Comparison of ENCODE assay signal across 1 cellular context in genomic region chr11:71453021-71453910, GRCh38.
TF ChIP-seq lines count a peak whose summit lies in the region.

Gene NADSYN1, plus strand, starts transcription at chr11:71453203. Its CDS starts 94 bp downstream, at chr11:71453297.

TF ChIP-seq in GM12878, 131 proteins besides CTCF, POLR2A, EP300 and RAD21 (continued from another document):
- TF ChIP-seq ELK1 (IDR thresholded peaks at IDR 0.05; ENCODE audit: low read depth, low read length) (no peak), POLR2AphosphoS5 (IDR thresholded peaks at IDR 0.05; ENCODE audit: low read length) (peak; percentile 59), NBN (IDR thresholded peaks at IDR 0.05) (no peak), NFXL1 (IDR thresholded peaks at IDR 0.05; ENCODE audit: borderline replicate concordance) (no peak), CBFB (IDR thresholded peaks at IDR 0.05; ENCODE audit: low read depth) (0 out of 2 replicates have a peak, but pooled peaks have one; percentile 22), TBL1XR1 (IDR thresholded peaks at IDR 0.05; ENCODE audit: low read depth, low read length) (no peak), BACH1 (IDR thresholded peaks at IDR 0.05; ENCODE audit: borderline replicate concordance) (peak; percentile 27; the same call in 1 of the 2 replicates), SMAD1 (IDR thresholded peaks at IDR 0.05; ENCODE audit: low read depth, partially characterized antibody) (no peak), PML (IDR thresholded peaks at IDR 0.05; ENCODE audit: low read length) (no peak; the same call in 1 of the 2 replicates), POLR2AphosphoS2 (IDR thresholded peaks at IDR 0.05; ENCODE audit: low read depth, low read length) (0 out of 2 replicates have a peak, but pooled peaks have one; percentile 53), TCF7 (IDR thresholded peaks at IDR 0.05; ENCODE audit: borderline replicate concordance) (no peak), RCOR1 (conservative IDR thresholded peaks at IDR 0.05; ENCODE audit: low read depth, low read length) (no peak), WRNIP1 (IDR thresholded peaks at IDR 0.05; ENCODE audit: borderline replicate concordance, low read depth, low read length) (no peak), E4F1 (IDR thresholded peaks at IDR 0.05; ENCODE audit: borderline replicate concordance, partially characterized antibody) (no peak), ZNF207 (IDR thresholded peaks at IDR 0.05; ENCODE audit: borderline replicate concordance) (no peak), IKZF2 (IDR thresholded peaks at IDR 0.05) (no peak), ZNF217 (IDR thresholded peaks at IDR 0.05) (no peak), LARP7 (IDR thresholded peaks at IDR 0.05) (peak; percentile 36; the same call in 1 of the 2 replicates)
- TF ChIP-seq, protein P1, sequence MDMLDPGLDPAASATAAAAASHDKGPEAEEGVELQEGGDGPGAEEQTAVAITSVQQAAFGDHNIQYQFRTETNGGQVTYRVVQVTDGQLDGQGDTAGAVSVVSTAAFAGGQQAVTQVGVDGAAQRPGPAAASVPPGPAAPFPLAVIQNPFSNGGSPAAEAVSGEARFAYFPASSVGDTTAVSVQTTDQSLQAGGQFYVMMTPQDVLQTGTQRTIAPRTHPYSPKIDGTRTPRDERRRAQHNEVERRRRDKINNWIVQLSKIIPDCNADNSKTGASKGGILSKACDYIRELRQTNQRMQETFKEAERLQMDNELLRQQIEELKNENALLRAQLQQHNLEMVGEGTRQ (IDR thresholded peaks at IDR 0.05; ENCODE audit: borderline replicate concordance, low read depth, low read length) = no peak
- TF ChIP-seq, protein P2, sequence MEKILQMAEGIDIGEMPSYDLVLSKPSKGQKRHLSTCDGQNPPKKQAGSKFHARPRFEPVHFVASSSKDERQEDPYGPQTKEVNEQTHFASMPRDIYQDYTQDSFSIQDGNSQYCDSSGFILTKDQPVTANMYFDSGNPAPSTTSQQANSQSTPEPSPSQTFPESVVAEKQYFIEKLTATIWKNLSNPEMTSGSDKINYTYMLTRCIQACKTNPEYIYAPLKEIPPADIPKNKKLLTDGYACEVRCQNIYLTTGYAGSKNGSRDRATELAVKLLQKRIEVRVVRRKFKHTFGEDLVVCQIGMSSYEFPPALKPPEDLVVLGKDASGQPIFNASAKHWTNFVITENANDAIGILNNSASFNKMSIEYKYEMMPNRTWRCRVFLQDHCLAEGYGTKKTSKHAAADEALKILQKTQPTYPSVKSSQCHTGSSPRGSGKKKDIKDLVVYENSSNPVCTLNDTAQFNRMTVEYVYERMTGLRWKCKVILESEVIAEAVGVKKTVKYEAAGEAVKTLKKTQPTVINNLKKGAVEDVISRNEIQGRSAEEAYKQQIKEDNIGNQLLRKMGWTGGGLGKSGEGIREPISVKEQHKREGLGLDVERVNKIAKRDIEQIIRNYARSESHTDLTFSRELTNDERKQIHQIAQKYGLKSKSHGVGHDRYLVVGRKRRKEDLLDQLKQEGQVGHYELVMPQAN (conservative IDR thresholded peaks at IDR 0.05) = peak; percentile 91
- TF ChIP-seq, protein P3, sequence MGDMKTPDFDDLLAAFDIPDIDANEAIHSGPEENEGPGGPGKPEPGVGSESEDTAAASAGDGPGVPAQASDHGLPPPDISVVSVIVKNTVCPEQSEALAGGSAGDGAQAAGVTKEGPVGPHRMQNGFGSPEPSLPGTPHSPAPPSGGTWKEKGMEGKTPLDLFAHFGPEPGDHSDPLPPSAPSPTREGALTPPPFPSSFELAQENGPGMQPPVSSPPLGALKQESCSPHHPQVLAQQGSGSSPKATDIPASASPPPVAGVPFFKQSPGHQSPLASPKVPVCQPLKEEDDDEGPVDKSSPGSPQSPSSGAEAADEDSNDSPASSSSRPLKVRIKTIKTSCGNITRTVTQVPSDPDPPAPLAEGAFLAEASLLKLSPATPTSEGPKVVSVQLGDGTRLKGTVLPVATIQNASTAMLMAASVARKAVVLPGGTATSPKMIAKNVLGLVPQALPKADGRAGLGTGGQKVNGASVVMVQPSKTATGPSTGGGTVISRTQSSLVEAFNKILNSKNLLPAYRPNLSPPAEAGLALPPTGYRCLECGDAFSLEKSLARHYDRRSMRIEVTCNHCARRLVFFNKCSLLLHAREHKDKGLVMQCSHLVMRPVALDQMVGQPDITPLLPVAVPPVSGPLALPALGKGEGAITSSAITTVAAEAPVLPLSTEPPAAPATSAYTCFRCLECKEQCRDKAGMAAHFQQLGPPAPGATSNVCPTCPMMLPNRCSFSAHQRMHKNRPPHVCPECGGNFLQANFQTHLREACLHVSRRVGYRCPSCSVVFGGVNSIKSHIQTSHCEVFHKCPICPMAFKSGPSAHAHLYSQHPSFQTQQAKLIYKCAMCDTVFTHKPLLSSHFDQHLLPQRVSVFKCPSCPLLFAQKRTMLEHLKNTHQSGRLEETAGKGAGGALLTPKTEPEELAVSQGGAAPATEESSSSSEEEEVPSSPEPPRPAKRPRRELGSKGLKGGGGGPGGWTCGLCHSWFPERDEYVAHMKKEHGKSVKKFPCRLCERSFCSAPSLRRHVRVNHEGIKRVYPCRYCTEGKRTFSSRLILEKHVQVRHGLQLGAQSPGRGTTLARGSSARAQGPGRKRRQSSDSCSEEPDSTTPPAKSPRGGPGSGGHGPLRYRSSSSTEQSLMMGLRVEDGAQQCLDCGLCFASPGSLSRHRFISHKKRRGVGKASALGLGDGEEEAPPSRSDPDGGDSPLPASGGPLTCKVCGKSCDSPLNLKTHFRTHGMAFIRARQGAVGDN (IDR thresholded peaks at IDR 0.05) = no peak
- TF ChIP-seq, protein P4, sequence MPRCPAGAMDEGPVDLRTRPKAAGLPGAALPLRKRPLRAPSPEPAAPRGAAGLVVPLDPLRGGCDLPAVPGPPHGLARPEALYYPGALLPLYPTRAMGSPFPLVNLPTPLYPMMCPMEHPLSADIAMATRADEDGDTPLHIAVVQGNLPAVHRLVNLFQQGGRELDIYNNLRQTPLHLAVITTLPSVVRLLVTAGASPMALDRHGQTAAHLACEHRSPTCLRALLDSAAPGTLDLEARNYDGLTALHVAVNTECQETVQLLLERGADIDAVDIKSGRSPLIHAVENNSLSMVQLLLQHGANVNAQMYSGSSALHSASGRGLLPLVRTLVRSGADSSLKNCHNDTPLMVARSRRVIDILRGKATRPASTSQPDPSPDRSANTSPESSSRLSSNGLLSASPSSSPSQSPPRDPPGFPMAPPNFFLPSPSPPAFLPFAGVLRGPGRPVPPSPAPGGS (IDR thresholded peaks at IDR 0.05; ENCODE audit: borderline replicate concordance, insufficient read depth, low read depth, low read length, poor library complexity, severe bottlenecking) = no peak
- TF ChIP-seq, protein P5, sequence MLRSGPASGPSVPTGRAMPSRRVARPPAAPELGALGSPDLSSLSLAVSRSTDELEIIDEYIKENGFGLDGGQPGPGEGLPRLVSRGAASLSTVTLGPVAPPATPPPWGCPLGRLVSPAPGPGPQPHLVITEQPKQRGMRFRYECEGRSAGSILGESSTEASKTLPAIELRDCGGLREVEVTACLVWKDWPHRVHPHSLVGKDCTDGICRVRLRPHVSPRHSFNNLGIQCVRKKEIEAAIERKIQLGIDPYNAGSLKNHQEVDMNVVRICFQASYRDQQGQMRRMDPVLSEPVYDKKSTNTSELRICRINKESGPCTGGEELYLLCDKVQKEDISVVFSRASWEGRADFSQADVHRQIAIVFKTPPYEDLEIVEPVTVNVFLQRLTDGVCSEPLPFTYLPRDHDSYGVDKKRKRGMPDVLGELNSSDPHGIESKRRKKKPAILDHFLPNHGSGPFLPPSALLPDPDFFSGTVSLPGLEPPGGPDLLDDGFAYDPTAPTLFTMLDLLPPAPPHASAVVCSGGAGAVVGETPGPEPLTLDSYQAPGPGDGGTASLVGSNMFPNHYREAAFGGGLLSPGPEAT (IDR thresholded peaks at IDR 0.05; ENCODE audit: low read depth) = no peak
- TF ChIP-seq, protein P6, sequence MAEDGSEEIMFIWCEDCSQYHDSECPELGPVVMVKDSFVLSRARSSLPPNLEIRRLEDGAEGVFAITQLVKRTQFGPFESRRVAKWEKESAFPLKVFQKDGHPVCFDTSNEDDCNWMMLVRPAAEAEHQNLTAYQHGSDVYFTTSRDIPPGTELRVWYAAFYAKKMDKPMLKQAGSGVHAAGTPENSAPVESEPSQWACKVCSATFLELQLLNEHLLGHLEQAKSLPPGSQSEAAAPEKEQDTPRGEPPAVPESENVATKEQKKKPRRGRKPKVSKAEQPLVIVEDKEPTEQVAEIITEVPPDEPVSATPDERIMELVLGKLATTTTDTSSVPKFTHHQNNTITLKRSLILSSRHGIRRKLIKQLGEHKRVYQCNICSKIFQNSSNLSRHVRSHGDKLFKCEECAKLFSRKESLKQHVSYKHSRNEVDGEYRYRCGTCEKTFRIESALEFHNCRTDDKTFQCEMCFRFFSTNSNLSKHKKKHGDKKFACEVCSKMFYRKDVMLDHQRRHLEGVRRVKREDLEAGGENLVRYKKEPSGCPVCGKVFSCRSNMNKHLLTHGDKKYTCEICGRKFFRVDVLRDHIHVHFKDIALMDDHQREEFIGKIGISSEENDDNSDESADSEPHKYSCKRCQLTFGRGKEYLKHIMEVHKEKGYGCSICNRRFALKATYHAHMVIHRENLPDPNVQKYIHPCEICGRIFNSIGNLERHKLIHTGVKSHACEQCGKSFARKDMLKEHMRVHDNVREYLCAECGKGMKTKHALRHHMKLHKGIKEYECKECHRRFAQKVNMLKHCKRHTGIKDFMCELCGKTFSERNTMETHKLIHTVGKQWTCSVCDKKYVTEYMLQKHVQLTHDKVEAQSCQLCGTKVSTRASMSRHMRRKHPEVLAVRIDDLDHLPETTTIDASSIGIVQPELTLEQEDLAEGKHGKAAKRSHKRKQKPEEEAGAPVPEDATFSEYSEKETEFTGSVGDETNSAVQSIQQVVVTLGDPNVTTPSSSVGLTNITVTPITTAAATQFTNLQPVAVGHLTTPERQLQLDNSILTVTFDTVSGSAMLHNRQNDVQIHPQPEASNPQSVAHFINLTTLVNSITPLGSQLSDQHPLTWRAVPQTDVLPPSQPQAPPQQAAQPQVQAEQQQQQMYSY (CRISPR knock-in tag; IDR thresholded peaks at IDR 0.05) = no peak
